In the genomic region with DNA sequence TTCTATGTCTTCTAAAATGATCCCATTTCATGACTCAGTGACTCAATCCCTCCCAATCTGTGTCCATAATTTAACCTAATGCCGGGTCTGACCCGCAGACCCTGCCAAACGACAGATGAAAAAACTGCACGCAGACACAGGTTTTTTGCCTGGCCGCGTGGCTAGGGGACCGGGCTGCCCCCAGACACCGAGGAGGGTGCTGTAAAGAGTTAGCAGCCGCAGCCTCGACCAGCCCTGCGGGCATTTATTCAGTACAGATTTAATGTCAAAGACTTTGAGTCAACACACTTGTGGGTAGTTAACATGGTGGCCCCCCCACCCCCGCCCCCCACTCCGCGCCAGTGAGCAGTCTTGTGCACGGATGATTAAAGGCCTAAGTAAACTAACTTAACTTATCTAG, we compare ENCODE assay signal across 24 cellular contexts.
"Had no signal": no experiment of that assay in that cellular context is flagged by ENCODE, and none has a peak within 500 bp of the region (broad histone marks: within the 10 kb centered on the region; RNA-seq: fewer than 3 reads in every experiment).

No MANE protein-coding gene starts in this region.

- H3K36me3 ChIP-seq: colonic mucosa, esophagus muscularis mucosa, esophagus squamous epithelium, gastrocnemius medialis, gastroesophageal sphincter, heart left ventricle, heart right ventricle had no signal

- DNase-seq: colonic mucosa; cortex of kidney; dermis blood vessel endothelial cell; dorsolateral prefrontal cortex; effector CD4-positive, alpha-beta T cell; effector CD8-positive, alpha-beta T cell; effector memory CD4-positive, alpha-beta T cell; effector memory CD8-positive, alpha-beta T cell; erythroblast; esophagus squamous epithelium; foreskin fibroblast; foreskin keratinocyte; foreskin melanocyte; gastrocnemius medialis; glutamatergic neuron; head of caudate nucleus; heart left ventricle; heart right ventricle had no signal

- H3K27ac ChIP-seq: colonic mucosa, coronary artery, dorsolateral prefrontal cortex, epithelial cell of prostate, esophagus muscularis mucosa, esophagus squamous epithelium, foreskin keratinocyte, gastrocnemius medialis, gastroesophageal sphincter, heart left ventricle, heart right ventricle had no signal

- H3K27me3 Mint-ChIP-seq: dendritic cell treated with granulocyte-macrophage colony-stimulating factor and Interleukin-4, amounts not matched to agents 40 ng/mL and 50 ng/mL, for 4 days had no signal

- H3K4me3 ChIP-seq: colonic mucosa, coronary artery, dorsolateral prefrontal cortex, esophagus muscularis mucosa, esophagus squamous epithelium, gastrocnemius medialis, gastroesophageal sphincter, heart left ventricle, heart right ventricle had no signal

- H3K27ac Mint-ChIP-seq: dendritic cell treated with granulocyte-macrophage colony-stimulating factor and Interleukin-4, amounts not matched to agents 40 ng/mL and 50 ng/mL, for 4 days; effector memory CD8-positive, alpha-beta T cell had no signal

- H3K4me1 ChIP-seq: colonic mucosa, esophagus muscularis mucosa, esophagus squamous epithelium, foreskin keratinocyte, gastrocnemius medialis, gastroesophageal sphincter, heart left ventricle, heart right ventricle had no signal

- H3K9me3 ChIP-seq: colonic mucosa, esophagus muscularis mucosa, esophagus squamous epithelium, gastrocnemius medialis, gastroesophageal sphincter, heart left ventricle, heart right ventricle had no signal

- H3K4me3 Mint-ChIP-seq: dendritic cell treated with granulocyte-macrophage colony-stimulating factor and Interleukin-4, amounts not matched to agents 40 ng/mL and 50 ng/mL, for 4 days; effector memory CD8-positive, alpha-beta T cell had no signal

- ATAC-seq: effector memory CD8-positive, alpha-beta T cell; esophagus mucosa; foreskin keratinocyte; gastrocnemius medialis; gastroesophageal sphincter; heart left ventricle; heart right ventricle had no signal

- H3K27me3 ChIP-seq: colonic mucosa, esophagus muscularis mucosa, esophagus squamous epithelium, foreskin keratinocyte, gastrocnemius medialis, gastroesophageal sphincter had no signal
